ENCODE assay signal across 1 cellular context in genomic region chr7:69696686-69697685, GRCh38.
TF ChIP-seq lines count a peak whose summit lies in the region.

No MANE protein-coding gene starts in this region.

TF ChIP-seq in GM12878, 131 proteins besides CTCF, POLR2A, EP300 and RAD21:
- TF ChIP-seq MXI1 (IDR thresholded peaks at IDR 0.05; ENCODE audit: low read depth, low read length) (no peak), REST (IDR thresholded peaks at IDR 0.05; ENCODE audit: low read depth, low read length) (no peak), CHD1 (IDR thresholded peaks at IDR 0.05; ENCODE audit: low read depth, low read length) (no peak), NR2F1 (conservative IDR thresholded peaks at IDR 0.05) (no peak), SIX5 (IDR thresholded peaks at IDR 0.05; ENCODE audit: low read depth, low read length, severe bottlenecking) (no peak), RBBP5 (conservative IDR thresholded peaks at IDR 0.05) (no peak), CREB1 (IDR thresholded peaks at IDR 0.05; ENCODE audit: low read depth) (peak; percentile 28; the same call in 1 of the 2 replicates), MTA2 (IDR thresholded peaks at IDR 0.05; ENCODE audit: low read depth) (no peak), CHD4 (IDR thresholded peaks at IDR 0.05) (no peak), KAT2A (conservative IDR thresholded peaks at IDR 0.05; ENCODE audit: control insufficient read depth, low read depth, low read length) (no peak), POLR2AphosphoS2 (IDR thresholded peaks at IDR 0.05; ENCODE audit: low read depth, low read length) (no peak), MTA3 (IDR thresholded peaks at IDR 0.05; ENCODE audit: borderline replicate concordance, low read length) (0 out of 2 replicates have a peak, but pooled peaks have one; percentile 31), TAF1 (IDR thresholded peaks at IDR 0.05; ENCODE audit: borderline replicate concordance, low read depth, low read length) (no peak), NBN (IDR thresholded peaks at IDR 0.05) (no peak), USF1 (IDR thresholded peaks at IDR 0.05; ENCODE audit: borderline replicate concordance, extremely low read length, insufficient read depth, low read depth, low read length) (no peak), SMAD1 (IDR thresholded peaks at IDR 0.05; ENCODE audit: low read depth, partially characterized antibody) (no peak), POU2F2 (IDR thresholded peaks at IDR 0.05; ENCODE audit: borderline replicate concordance, low read depth, low read length) (no peak), CHD2 (IDR thresholded peaks at IDR 0.05; ENCODE audit: borderline replicate concordance, low read depth, low read length) (no peak), NFXL1 (IDR thresholded peaks at IDR 0.05; ENCODE audit: borderline replicate concordance) (no peak), STAT3 (IDR thresholded peaks at IDR 0.05; ENCODE audit: low read depth, low read length) (no peak), RUNX3 (IDR thresholded peaks at IDR 0.05; ENCODE audit: low read length) (peak; percentile 51; the same call in 1 of the 2 replicates), SMAD5 (IDR thresholded peaks at IDR 0.05; ENCODE audit: low read depth) (no peak), YBX1 (IDR thresholded peaks at IDR 0.05) (no peak), SUZ12 (IDR thresholded peaks at IDR 0.05; ENCODE audit: unreplicated experiment) (no peak), IRF5 (IDR thresholded peaks at IDR 0.05; ENCODE audit: borderline replicate concordance) (no peak), E2F4 (IDR thresholded peaks at IDR 0.05; ENCODE audit: low read depth, low read length) (no peak), CBX5 (IDR thresholded peaks at IDR 0.05; ENCODE audit: low read depth) (no peak), JUNB (IDR thresholded peaks at IDR 0.05) (peak; percentile 53), ZNF24 (IDR thresholded peaks at IDR 0.05) (no peak), PAX8 (IDR thresholded peaks at IDR 0.05) (no peak), RELB (IDR thresholded peaks at IDR 0.05; ENCODE audit: low read depth) (no peak), SRF (IDR thresholded peaks at IDR 0.05; ENCODE audit: low read depth in 2 of 2, low read length in 2 of 2) (no peak), SMC3 (IDR thresholded peaks at IDR 0.05; ENCODE audit: borderline replicate concordance, low read length) (no peak)
